In the genomic region with DNA sequence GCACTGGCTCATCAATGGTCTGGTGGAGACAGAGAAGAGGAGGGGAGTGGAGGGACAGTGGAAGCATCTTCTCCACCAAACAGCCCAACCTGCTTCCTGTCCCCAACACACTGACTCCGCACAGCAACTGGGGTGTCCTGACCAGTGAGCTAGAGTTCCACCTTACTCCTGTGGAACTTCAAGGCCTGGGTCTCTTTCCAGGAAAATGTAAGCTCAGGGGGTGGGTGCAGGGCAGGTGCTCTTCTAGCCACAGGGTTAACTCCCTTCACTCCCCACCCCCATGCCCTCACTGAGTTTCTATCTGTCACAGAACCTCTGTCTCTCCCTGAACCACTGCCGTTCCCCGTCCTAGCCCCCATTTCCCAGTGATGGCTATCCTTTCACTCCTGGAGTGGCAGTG, we compare ENCODE assay signal across 10 cellular contexts. TPM values are rescaled to one million over a fixed set of nuclear protein-coding genes. Genes with fewer than 3 reads are reported as not detected.
DNase-seq lines count a peak whose midpoint lies in the region; ATAC-seq, FAIRE-seq and TF ChIP-seq lines count a peak whose summit lies in the region.
"Had no signal": no experiment of that assay in that cellular context is flagged by ENCODE, and none has a peak within 500 bp of the region (broad histone marks: within the 10 kb centered on the region; RNA-seq: fewer than 3 reads in every experiment).

No MANE protein-coding gene starts in this region.

- intact Hi-C loops in activated CD4-positive, alpha-beta T cell treated with anti-CD3 and anti-CD28 coated beads for 36 hours (cut with DNase I, micrococcal nuclease), result loop anchor here (1.0 to 5.0 kb wide), 6 partner anchors 11 to 109 kb away; partner anchors contain the start of genes ATPAF1 (in 2 of the 2), EFCAB14 (in 2 of the 2) and MKNK1 (in 2 of the 2)

- dilution Hi-C loops in keratinocyte (cut with MboI; ENCODE audit: extremely low pct_ligation_motif_present, low sequenced_read_pairs), result no loop called here

- H3K27me3 ChIP-seq in keratinocyte (ENCODE audit: control insufficient read depth, extremely low read depth, insufficient read depth, low read length), result no peaks in the 10 kb centered on the region
- no peaks in the 10 kb centered on the region for H3K27me3 ChIP-seq in thoracic aorta (replicated peaks; ENCODE audit: insufficient read depth)

- no peaks in the 10 kb centered on the region for H4K20me1 ChIP-seq in keratinocyte (ENCODE audit: control insufficient read depth, extremely low read depth, insufficient read depth, low read length)

- no peaks in the 10 kb centered on the region for H3K27me3 Mint-ChIP-seq in activated CD4-positive, alpha-beta T cell treated with anti-CD3 and anti-CD28 coated beads for 36 hours

- no peak for FAIRE-seq in keratinocyte (lab: Jason Lieb, UNC)
- FAIRE-seq: A204.1 had no signal

- H3K9me3 ChIP-seq in keratinocyte (ENCODE audit: control insufficient read depth, low read depth, low read length) (no peaks in the 10 kb centered on the region), thoracic aorta (no peaks in the 10 kb centered on the region)

- TF ChIP-seq CTCF in keratinocyte (optimal IDR thresholded peaks at IDR 0.05 in 1 of 3, IDR thresholded peaks at IDR 0.05 in 1 of 3, conservative IDR thresholded peaks at IDR 0.05 in 1 of 3; ENCODE audit: extremely low read depth in 1 of 3, insufficient read depth in 2 of 3, low read length in 3 of 3) (no peak), thoracic aorta (IDR thresholded peaks at IDR 0.05) (no peak)

- peak overlapping the region; percentile 29 for H3K27ac ChIP-seq in keratinocyte (ENCODE audit: control insufficient read depth, insufficient read depth, low read length)
- peak overlapping the region; percentile 86 to 91 for H3K27ac ChIP-seq in thoracic aorta

- peaks cover 13% of the 10 kb centered on the region for H3K79me2 ChIP-seq in keratinocyte (ENCODE audit: control insufficient read depth, insufficient read depth, low read length)

- H3K4me1 ChIP-seq in keratinocyte (ENCODE audit: control insufficient read depth, extremely low read depth, insufficient read depth, low read length) (peaks cover 51% of the 10 kb centered on the region), thoracic aorta (ENCODE audit: control insufficient read depth in 1 of 2, low read depth in 2 of 2) (peaks cover 39 to 53% of the 10 kb centered on the region in 2 donors)

- H2AFZ ChIP-seq in keratinocyte (ENCODE audit: control insufficient read depth, low read length), result no peak overlapping the region

- H3K9ac ChIP-seq in keratinocyte (ENCODE audit: control insufficient read depth, extremely low read depth, insufficient read depth, low read length), result peak overlapping the region; percentile 82

- POLR2A ChIA-PET in activated CD4-positive, alpha-beta T cell treated with anti-CD3 and anti-CD28 coated beads for 36 hours (lab: Charles Lee), result interaction anchor here (2.6 kb wide), 1 partner anchor 12 kb away, joined by 19 read pairs; the partner anchor contains the start of gene MKNK1

- DNase-seq in activated CD4-positive, alpha-beta T cell treated with anti-CD3 and anti-CD28 coated beads for 36 hours, result peak; percentile 39
- no peak for DNase-seq in activated CD4-positive, alpha-beta T cell treated with anti-CD3 and anti-CD28 coated beads, Interleukin-2, amount 50 U/mL, for 4 hours
- DNase-seq in activated T-cell treated with anti-CD3 and anti-CD28 coated beads, Interleukin-2, amount 50 U/mL, for 48 hours, result peak; percentile 48 to 51
- DNase-seq in keratinocyte (ENCODE audit: low read depth, low spot score) (no peak), thoracic aorta (ENCODE audit: low spot score) (no peak), DMS79 treated with DMSO at 0.1 percent for 48 hours (lab: John Stamatoyannopoulos, UW) (no peak), cortex of kidney (lab: John Stamatoyannopoulos, UW) (no peak)

- H3K9me1 ChIP-seq in keratinocyte (ENCODE audit: control insufficient read depth, extremely low read depth, insufficient read depth, low read length), result peaks cover 5% of the 10 kb centered on the region

- peaks cover 47% of the 10 kb centered on the region for H3K4me1 Mint-ChIP-seq in activated CD4-positive, alpha-beta T cell treated with anti-CD3 and anti-CD28 coated beads for 36 hours

- H3K4me2 ChIP-seq in keratinocyte (ENCODE audit: control insufficient read depth, extremely low read depth, insufficient read depth, low read depth, low read length), result peak overlapping the region; percentile 77

- peak; percentile 33 for ATAC-seq in activated CD4-positive, alpha-beta T cell treated with anti-CD3 and anti-CD28 coated beads for 36 hours
- ATAC-seq in thoracic aorta (ENCODE audit: insufficient number of reproducible peaks, low FRiP score, low read depth) (no peak), GM18873 (IDR thresholded peaks at IDR 0.05; ENCODE audit: low FRiP score, unreplicated experiment) (no peak)

- H3K4me3 Mint-ChIP-seq in activated CD4-positive, alpha-beta T cell treated with anti-CD3 and anti-CD28 coated beads for 36 hours, result peak overlapping the region; percentile 87

- CTCF ChIA-PET in activated CD4-positive, alpha-beta T cell treated with anti-CD3 and anti-CD28 coated beads for 36 hours (lab: Charles Lee), result interaction anchor here (1.0 to 5.6 kb wide), 2 partner anchors 11 to 169 kb away, joined by 4 to 47 read pairs; partner anchors contain the start of gene MKNK1

- H3K4me3 ChIP-seq in keratinocyte (ENCODE audit: control insufficient read depth in 2 of 3, extremely low read depth in 1 of 3, insufficient read depth in 2 of 3, low read depth in 1 of 3, low read length in 3 of 3) (peak overlapping the region; percentile 79 to 83 (median 80)), thoracic aorta (peak overlapping the region; percentile 78)

- no peaks in the 10 kb centered on the region for H3K9me3 Mint-ChIP-seq in activated CD4-positive, alpha-beta T cell treated with anti-CD3 and anti-CD28 coated beads for 36 hours (ENCODE audit: low read depth)

- H3K36me3 ChIP-seq in keratinocyte (ENCODE audit: control insufficient read depth in 2 of 2, extremely low read depth in 1 of 2, insufficient read depth in 2 of 2, low read length in 2 of 2) (no peaks in the 10 kb centered on the region), thoracic aorta (no peaks in the 10 kb centered on the region)

- peaks cover 4% of the 10 kb centered on the region for H3K36me3 Mint-ChIP-seq in activated CD4-positive, alpha-beta T cell treated with anti-CD3 and anti-CD28 coated beads for 36 hours (ENCODE audit: low read depth)

- H3K27ac Mint-ChIP-seq in activated CD4-positive, alpha-beta T cell treated with anti-CD3 and anti-CD28 coated beads for 36 hours, result peak overlapping the region; percentile 89

RNA-seq across cellular contexts. Expression of gene MOB3C, which starts 0.9 kb away (rescaled TPM):
- 1 to 10 TPM; 8.5 to 8.9 TPM for total RNA-seq in activated CD4-positive, alpha-beta T cell treated with anti-CD3 and anti-CD28 coated beads for 36 hours
- polyA plus RNA-seq in keratinocyte, result 15.8 to 25.6 TPM (median 18.4 TPM) in 3 replicates
- 2.3 TPM for polyA plus RNA-seq in keratinocyte (2011; ENCODE audit: low read depth)
- polyA plus RNA-seq in keratinocyte (2011; cell fraction: cytosol; rRNA removed), result 14.1 and 16.2 TPM in 2 replicates
- polyA plus RNA-seq in keratinocyte (2011; cell fraction: nucleus; rRNA removed), result 29.3 and 31.6 TPM in 2 replicates
- polyA plus RNA-seq in keratinocyte (2012; ENCODE audit: low replicate concordance), result 8.8 and 9.9 TPM in 2 replicates
- polyA minus RNA-seq in keratinocyte, result 11.1 to 19.1 TPM (median 17.9 TPM) in 3 replicates
- 11.9 TPM for polyA minus RNA-seq in keratinocyte (2011; cell fraction: cytosol; rRNA and poly(A)+ RNA removed)
- 9.6 and 12.9 TPM in 2 replicates for polyA minus RNA-seq in keratinocyte (2011; cell fraction: nucleus; rRNA and poly(A)+ RNA removed)
- total RNA-seq in thoracic aorta, result 10 to 100 TPM; 29.5 to 42.3 TPM

RNA-seq across cellular contexts. Expression of gene MKNK1, which starts 11.7 kb away (rescaled TPM):
- 10 to 100 TPM; 27.8 to 31.0 TPM for total RNA-seq in activated CD4-positive, alpha-beta T cell treated with anti-CD3 and anti-CD28 coated beads for 36 hours
- polyA plus RNA-seq in keratinocyte, result 45.1 to 59.9 TPM (median 55.7 TPM) in 3 replicates
- 28.2 TPM for polyA plus RNA-seq in keratinocyte (2011; ENCODE audit: low read depth)
- 43.1 and 43.5 TPM in 2 replicates for polyA plus RNA-seq in keratinocyte (2011; cell fraction: cytosol; rRNA removed)
- 203 and 210 TPM in 2 replicates for polyA plus RNA-seq in keratinocyte (2011; cell fraction: nucleus; rRNA removed)
- polyA plus RNA-seq in keratinocyte (2012; ENCODE audit: low replicate concordance), result 25.6 and 43.8 TPM in 2 replicates
- 42.2 to 74.8 TPM (median 56.8 TPM) in 3 replicates for polyA minus RNA-seq in keratinocyte
- polyA minus RNA-seq in keratinocyte (2011; cell fraction: cytosol; rRNA and poly(A)+ RNA removed), result 24.7 TPM
- 43.5 and 69.2 TPM in 2 replicates for polyA minus RNA-seq in keratinocyte (2011; cell fraction: nucleus; rRNA and poly(A)+ RNA removed)
- total RNA-seq in thoracic aorta, result 100 to 1,000 TPM in 1 of 2 donors, 10 to 100 TPM in 1; 95.9 to 118 TPM

RNA-seq across cellular contexts. Expression of gene ATPAF1, which starts 52.4 kb away (rescaled TPM):
- total RNA-seq in activated CD4-positive, alpha-beta T cell treated with anti-CD3 and anti-CD28 coated beads for 36 hours, result 10 to 100 TPM; 46.1 to 48.5 TPM
- polyA plus RNA-seq in keratinocyte, result 41.4 to 55.6 TPM (median 53.6 TPM) in 3 replicates
- 58.7 TPM for polyA plus RNA-seq in keratinocyte (2011; ENCODE audit: low read depth)
- 55.4 and 76.8 TPM in 2 replicates for polyA plus RNA-seq in keratinocyte (2011; cell fraction: cytosol; rRNA removed)
- 34.8 and 36.7 TPM in 2 replicates for polyA plus RNA-seq in keratinocyte (2011; cell fraction: nucleus; rRNA removed)
- polyA plus RNA-seq in keratinocyte (2012; ENCODE audit: low replicate concordance), result 24.8 and 32.5 TPM in 2 replicates
- polyA minus RNA-seq in keratinocyte, result 12.2 to 38.8 TPM (median 26.5 TPM) in 3 replicates
- 17.8 TPM for polyA minus RNA-seq in keratinocyte (2011; cell fraction: cytosol; rRNA and poly(A)+ RNA removed)
- polyA minus RNA-seq in keratinocyte (2011; cell fraction: nucleus; rRNA and poly(A)+ RNA removed), result 8.7 and 20.9 TPM in 2 replicates
- total RNA-seq in thoracic aorta, result 10 to 100 TPM; 38.5 to 55.6 TPM

RNA-seq across cellular contexts. Expression of gene TEX38, which starts 55.9 kb away (rescaled TPM):
- total RNA-seq in activated CD4-positive, alpha-beta T cell treated with anti-CD3 and anti-CD28 coated beads for 36 hours, result under 1 TPM in 1 of 2 experiments, not detected in 1; 0.18 TPM
- polyA plus RNA-seq in keratinocyte, result not detected in 3 replicates
- polyA plus RNA-seq in keratinocyte (2011; ENCODE audit: low read depth), result not detected
- not detected in 2 replicates for polyA plus RNA-seq in keratinocyte (2011; cell fraction: cytosol; rRNA removed)
- polyA plus RNA-seq in keratinocyte (2011; cell fraction: nucleus; rRNA removed), result 0.15 TPM in 1 of 2 replicates, not detected in the other
- 0.37 TPM in 1 of 2 replicates, not detected in the other for polyA plus RNA-seq in keratinocyte (2012; ENCODE audit: low replicate concordance)
- not detected in 3 replicates for polyA minus RNA-seq in keratinocyte
- not detected for polyA minus RNA-seq in keratinocyte (2011; cell fraction: cytosol; rRNA and poly(A)+ RNA removed)
- polyA minus RNA-seq in keratinocyte (2011; cell fraction: nucleus; rRNA and poly(A)+ RNA removed), result not detected in 2 replicates
- total RNA-seq in thoracic aorta, result not detected
- total RNA-seq: subcutaneous adipose tissue had no signal

Comparison
In these comparisons a context has a peak if more than half of its experiments do, and no peak if none do; other contexts are left out.
1. DNase-seq: peak in activated CD4-positive, alpha-beta T cell treated with anti-CD3 and anti-CD28 coated beads for 36 hours (single experiment) and activated T-cell treated with anti-CD3 and anti-CD28 coated beads, Interleukin-2, amount 50 U/mL, for 48 hours (2 of 2); none in activated CD4-positive, alpha-beta T cell treated with anti-CD3 and anti-CD28 coated beads, Interleukin-2, amount 50 U/mL, for 4 hours (0 of 2), keratinocyte (single experiment), thoracic aorta (single experiment), DMS79 treated with DMSO at 0.1 percent for 48 hours (single experiment) and cortex of kidney (single experiment).